ENCODE assay signal across 12 cellular contexts in the genomic region with DNA sequence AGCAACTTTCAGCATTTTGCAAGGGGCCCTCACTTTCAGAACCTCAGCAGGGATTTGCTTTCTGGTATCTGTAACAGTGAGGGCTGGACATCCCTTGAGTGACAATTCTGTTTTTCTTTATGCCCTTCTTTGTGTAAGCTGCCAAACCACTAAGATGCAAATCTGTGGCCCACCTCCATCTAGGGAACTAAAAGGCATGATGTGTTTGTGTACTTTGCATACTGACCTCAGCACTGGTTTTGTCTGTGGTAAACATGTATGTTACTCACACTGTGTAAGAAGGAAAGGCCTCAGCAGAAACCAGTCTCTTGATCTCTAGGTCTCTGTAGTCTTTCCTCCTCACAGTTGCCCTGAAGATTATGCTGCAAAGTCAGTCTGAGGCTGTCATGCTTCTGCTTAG.
A peak's percentile ranks its signal among the peaks of the same experiment; 100 is the strongest.
DNase-seq lines count a peak whose midpoint lies in the region; ATAC-seq and TF ChIP-seq lines count a peak whose summit lies in the region.
"Had no signal": no experiment of that assay in that cellular context is flagged by ENCODE, and none has a peak within 500 bp of the region (broad histone marks: within the 10 kb centered on the region; RNA-seq: fewer than 3 reads in every experiment).

No MANE protein-coding gene starts in this region.

- ATAC-seq in GM19397 (IDR thresholded peaks at IDR 0.05; ENCODE audit: unreplicated experiment) (peak; percentile 99), HG02938 (IDR thresholded peaks at IDR 0.05; ENCODE audit: unreplicated experiment) (peak; percentile 100)
- ATAC-seq: heart right ventricle, Panc1 had no signal

- DNase-seq in GM10248 (ENCODE audit: extremely low spot score), result peak; percentile 14
- peak; percentile 86 to 89 for DNase-seq in NCI-H526 (lab: John Stamatoyannopoulos, UW)
- no peak for DNase-seq in activated CD4-positive, alpha-beta T cell treated with anti-CD3 and anti-CD28 coated beads, Interleukin-2, amount 50 U/mL, for 48 hours
- DNase-seq in RPMI8226, result no peak
- DNase-seq in activated CD8-positive, alpha-beta memory T cell treated with anti-CD3 and anti-CD28 coated beads for 24 hours, result no peak
- no peak for DNase-seq in NCI-H226
- DNase-seq: activated CD4-positive, alpha-beta T cell treated with anti-CD3 and anti-CD28 coated beads, Interleukin-2, amount 50 U/mL, for 1 hour; heart right ventricle; tibial artery had no signal

- TF ChIP-seq CTCF in GM10248 (IDR thresholded peaks at IDR 0.05; ENCODE audit: control extremely low read depth, extremely low read depth, low read depth, missing control alignments), result no peak

- POLR2A ChIA-PET in GM10248 (lab: Yijun Ruan, JAX), result no interaction called here

- CTCF ChIA-PET in GM10248 (lab: Yijun Ruan, JAX), result no interaction called here

Comparison
In these comparisons a context has a peak if more than half of its experiments do, and no peak if none do; other contexts are left out.
1. DNase-seq: peak in GM10248 (single experiment) and NCI-H526 (2 of 2); none in activated CD4-positive, alpha-beta T cell treated with anti-CD3 and anti-CD28 coated beads, Interleukin-2, amount 50 U/mL, for 48 hours (0 of 2), RPMI8226 (single experiment), activated CD8-positive, alpha-beta memory T cell treated with anti-CD3 and anti-CD28 coated beads for 24 hours (single experiment) and NCI-H226 (single experiment).